Comparison of ENCODE assay signal across 8 cellular contexts in genomic region chr11:93738647-93739081, GRCh38. TPM values are rescaled to one million over a fixed set of nuclear protein-coding genes. Genes with fewer than 3 reads are reported as not detected.
DNase-seq lines count a peak whose midpoint lies in the region; ATAC-seq, FAIRE-seq and TF ChIP-seq lines count a peak whose summit lies in the region.
"Had no signal": no experiment of that assay in that cellular context is flagged by ENCODE, and none has a peak within 500 bp of the region (broad histone marks: within the 10 kb centered on the region; RNA-seq: fewer than 3 reads in every experiment).

No MANE protein-coding gene starts in this region.

- 67 to 71% methylated on average over 6 of the region's 6 CpGs for WGBS in heart right ventricle, 2 donors

- DNase-seq in GM23338 (ENCODE audit: low spot score): no peak
- no peak for DNase-seq in SK-N-MC (ENCODE audit: low read depth, low spot score)
- peak; percentile 23 for DNase-seq in endothelial cell of umbilical vein (ENCODE audit: low read depth, low spot score)
- DNase-seq in retinal pigment epithelial cell (ENCODE audit: low read depth): no peak
- no peak for DNase-seq in heart right ventricle
- no peak for DNase-seq in hepatic stellate cell (ENCODE audit: low spot score)

- H2AFZ ChIP-seq in GM23338: no peak overlapping the region
- no peak overlapping the region for H2AFZ ChIP-seq in endothelial cell of umbilical vein (ENCODE audit: low read depth, low read length)

- H3K27me3 ChIP-seq in GM23338 (ENCODE audit: insufficient read depth) (no peaks in the 10 kb centered on the region), endothelial cell of umbilical vein (ENCODE audit: control insufficient read depth in 2 of 2, insufficient read depth in 2 of 2, low read length in 2 of 2) (no peaks in the 10 kb centered on the region), heart right ventricle (no peaks in the 10 kb centered on the region)

- TF ChIP-seq CTCF in GM23338 (conservative IDR thresholded peaks at IDR 0.05; ENCODE audit: low read depth in 2 of 2) (no peak), endothelial cell of umbilical vein (IDR thresholded peaks at IDR 0.05; ENCODE audit: extremely low read depth in 1 of 2, insufficient read depth in 1 of 2, low read depth in 1 of 2, low read length in 2 of 2) (no peak), retinal pigment epithelial cell (conservative IDR thresholded peaks at IDR 0.05; ENCODE audit: low read depth, low read length) (no peak), heart right ventricle (IDR thresholded peaks at IDR 0.05) (no peak)

- peak overlapping the region; percentile 100 for H3K4me3 Mint-ChIP-seq in GM23338

- POLR2A ChIA-PET in endothelial cell of umbilical vein (lab: Charles Lee): interaction anchor here (1.0 to 1.6 kb wide), 3 partner anchors 8 to 755 kb away, joined by 3 read pairs; partner anchors contain the start of genes ANKRD49, MED17 and MRE11

- ATAC-seq in GM23338: no peak
- ATAC-seq in heart right ventricle: no peak
- no peak for ATAC-seq in GM18498 (IDR thresholded peaks at IDR 0.05; ENCODE audit: unreplicated experiment)

- H3K27me3 Mint-ChIP-seq in GM23338 (ENCODE audit: insufficient read depth, low read depth, poor library complexity): peaks cover 22% of the 10 kb centered on the region

- no peak for FAIRE-seq in endothelial cell of umbilical vein (lab: Jason Lieb, UNC)
- FAIRE-seq: frontal cortex had no signal

- peaks cover 22% of the 10 kb centered on the region for H3K4me1 ChIP-seq in GM23338 (ENCODE audit: insufficient read depth)
- H3K4me1 ChIP-seq in endothelial cell of umbilical vein (ENCODE audit: control insufficient read depth, extremely low read depth, insufficient read depth, low read length): peaks cover 45% of the 10 kb centered on the region
- peaks cover 0 to 73% (median 45%) of the 10 kb centered on the region in 9 donors for H3K4me1 ChIP-seq in heart right ventricle

- TF ChIP-seq POLR2A in endothelial cell of umbilical vein (IDR thresholded peaks at IDR 0.05; ENCODE audit: low read depth, low read length): peak; percentile 23

- H3K9me3 ChIP-seq in SK-N-MC (ENCODE audit: low read depth, low read length) (no peaks in the 10 kb centered on the region), endothelial cell of umbilical vein (replicated peaks; ENCODE audit: control insufficient read depth, insufficient read depth, low read length) (no peaks in the 10 kb centered on the region), heart right ventricle (no peaks in the 10 kb centered on the region)

- no peaks in the 10 kb centered on the region for H3K9me1 ChIP-seq in endothelial cell of umbilical vein (replicated peaks; ENCODE audit: control insufficient read depth, extremely low read depth, insufficient read depth, low read length)

- H3K9ac ChIP-seq in SK-N-MC (ENCODE audit: insufficient read length) (peak overlapping the region; percentile 100), endothelial cell of umbilical vein (replicated peaks; ENCODE audit: extremely low read depth, insufficient read depth, low read length) (peak overlapping the region; percentile 92)

- H3K9me2 ChIP-seq in GM23338 (ENCODE audit: insufficient read depth): no peaks in the 10 kb centered on the region

- CTCF ChIA-PET in endothelial cell of umbilical vein (lab: Charles Lee): interaction anchor here (1.3 to 2.1 kb wide), 2 partner anchors 45 to 504 kb away, joined by 5 to 14 read pairs; partner anchors contain the start of gene MED17

- H3F3A ChIP-seq in GM23338 (replicated peaks; ENCODE audit: low read depth): peaks cover 41% of the 10 kb centered on the region

- H3K4me3 ChIP-seq in GM23338 (peak overlapping the region; percentile 63), SK-N-MC (peak overlapping the region; percentile 98), endothelial cell of umbilical vein (replicated peaks in 1 of 3; ENCODE audit: insufficient read depth in 1 of 3, low read depth in 1 of 3, low read length in 3 of 3) (peak overlapping the region; percentile 30 to 99 (median 75)), retinal pigment epithelial cell (ENCODE audit: low read length) (peak overlapping the region; percentile 97), heart right ventricle (peak overlapping the region in 4 of 10 donors; percentile 6 to 97 (median 46))

- H3K9me3 Mint-ChIP-seq in GM23338: peaks cover 7% of the 10 kb centered on the region; the same call in 2 of the 3 replicates

- dilution Hi-C loops in endothelial cell of umbilical vein (cut with MboI; ENCODE audit: extremely low pct_ligation_motif_present, low sequenced_read_pairs): no loop called here

- peaks cover 78% of the 10 kb centered on the region for H3K36me3 Mint-ChIP-seq in GM23338 (ENCODE audit: low read depth)

- H3K79me2 ChIP-seq in GM23338 (replicated peaks; ENCODE audit: insufficient read depth): peaks cover 86% of the 10 kb centered on the region
- peaks cover 87% of the 10 kb centered on the region for H3K79me2 ChIP-seq in endothelial cell of umbilical vein (ENCODE audit: control insufficient read depth, insufficient read depth, low read length)

- H3K4me2 ChIP-seq in GM23338 (peak overlapping the region; percentile 80), endothelial cell of umbilical vein (ENCODE audit: insufficient read depth, low read length) (peak overlapping the region; percentile 83)

- BruUV-seq in endothelial cell of umbilical vein (replicated peaks; lab: Mats Ljungman, UMichigan): no TSS peak

- intact Hi-C loops in endothelial cell of umbilical vein (cut with micrococcal nuclease) (loop anchor here (2.0 kb wide), 1 partner anchor 392 kb away; no protein-coding TSS in a partner anchor), heart right ventricle (cut with DNase I) (loop anchor here in 1 of 10 donors (10.0 kb wide), 1 partner anchor 64 kb away; no protein-coding TSS in a partner anchor)

- peaks cover 51% of the 10 kb centered on the region for H4K20me1 ChIP-seq in GM23338 (replicated peaks; ENCODE audit: insufficient read depth)
- H4K20me1 ChIP-seq in endothelial cell of umbilical vein (replicated peaks; ENCODE audit: control insufficient read depth, extremely low read depth, insufficient read depth, low read length): peaks cover 13% of the 10 kb centered on the region

- peak overlapping the region; percentile 96 for H3K27ac Mint-ChIP-seq in GM23338

- peaks cover 63% of the 10 kb centered on the region for H3K36me3 ChIP-seq in GM23338 (ENCODE audit: insufficient read depth)
- peaks cover 69% of the 10 kb centered on the region for H3K36me3 ChIP-seq in SK-N-MC (ENCODE audit: insufficient read depth, low read length)
- peaks cover 12 to 44% of the 10 kb centered on the region in 2 experiments for H3K36me3 ChIP-seq in endothelial cell of umbilical vein (ENCODE audit: control insufficient read depth in 2 of 2, extremely low read depth in 1 of 2, insufficient read depth in 2 of 2, low read length in 2 of 2)
- H3K36me3 ChIP-seq in heart right ventricle: peaks cover 0 to 72% (median 46%) of the 10 kb centered on the region in 9 donors

- peak overlapping the region; percentile 90 for H3K27ac ChIP-seq in GM23338 (ENCODE audit: low read depth)
- H3K27ac ChIP-seq in SK-N-MC: peak overlapping the region; percentile 93
- H3K27ac ChIP-seq in endothelial cell of umbilical vein (ENCODE audit: insufficient read depth, low read depth, low read length): peak overlapping the region; percentile 54
- H3K27ac ChIP-seq in heart right ventricle: no peak overlapping the region

- H3K4me1 Mint-ChIP-seq in GM23338: peaks cover 36% of the 10 kb centered on the region; the same call in 2 of the 3 replicates

RNA-seq across cellular contexts. Expression of gene TAF1D, which starts 2.6 kb away (rescaled TPM):
- total RNA-seq in GM23338 (2014; rRNA removed; shearing (Covaris generic)): 240 and 256 TPM in 2 replicates
- polyA plus RNA-seq in GM23338 (2016; fragmentation: Nextera tagmentation; extraction: Ambion mirVana) (199 and 246 TPM in 2 replicates), endothelial cell of umbilical vein (39.7 and 60.7 TPM in 2 replicates), heart right ventricle (100 to 1,000 TPM in 1 of 2 donors, 10 to 100 TPM in 1; 56.6 to 114 TPM)
- total RNA-seq in endothelial cell of umbilical vein (172 and 181 TPM in 2 replicates), heart right ventricle (10 to 100 TPM; 24.0 to 46.1 (median 31.6) TPM)
- polyA plus RNA-seq in endothelial cell of umbilical vein (2011; cell fraction: cytosol; rRNA removed): 74.3 and 83.3 TPM in 2 replicates
- polyA plus RNA-seq in endothelial cell of umbilical vein (2011; cell fraction: nucleus; rRNA removed): 322 and 436 TPM in 2 replicates
- 155 and 190 TPM in 2 replicates for polyA plus RNA-seq in endothelial cell of umbilical vein (2012)
- polyA minus RNA-seq in endothelial cell of umbilical vein: 49.6 and 68.3 TPM in 2 replicates
- 96.9 TPM for polyA minus RNA-seq in endothelial cell of umbilical vein (2011; cell fraction: cytosol; rRNA and poly(A)+ RNA removed)
- polyA minus RNA-seq in endothelial cell of umbilical vein (2011; cell fraction: nucleus; rRNA and poly(A)+ RNA removed): 205 and 310 TPM in 2 replicates

RNA-seq across cellular contexts. Expression of gene C11orf54, which starts 2.8 kb away (rescaled TPM):
- total RNA-seq in GM23338 (2014; rRNA removed; shearing (Covaris generic)): 29.0 and 35.8 TPM in 2 replicates
- polyA plus RNA-seq in GM23338 (2016; fragmentation: Nextera tagmentation; extraction: Ambion mirVana): 38.8 and 43.1 TPM in 2 replicates
- total RNA-seq in endothelial cell of umbilical vein: 17.7 and 18.7 TPM in 2 replicates
- 3.2 and 4.2 TPM in 2 replicates for polyA plus RNA-seq in endothelial cell of umbilical vein
- 6.3 and 8.2 TPM in 2 replicates for polyA plus RNA-seq in endothelial cell of umbilical vein (2011; cell fraction: cytosol; rRNA removed)
- 14.7 and 14.9 TPM in 2 replicates for polyA plus RNA-seq in endothelial cell of umbilical vein (2011; cell fraction: nucleus; rRNA removed)
- 17.4 and 20.8 TPM in 2 replicates for polyA plus RNA-seq in endothelial cell of umbilical vein (2012)
- 3.5 and 5.0 TPM in 2 replicates for polyA minus RNA-seq in endothelial cell of umbilical vein
- polyA minus RNA-seq in endothelial cell of umbilical vein (2011; cell fraction: cytosol; rRNA and poly(A)+ RNA removed): 9.7 TPM
- polyA minus RNA-seq in endothelial cell of umbilical vein (2011; cell fraction: nucleus; rRNA and poly(A)+ RNA removed): 6.6 and 10.0 TPM in 2 replicates
- total RNA-seq in heart right ventricle: 10 to 100 TPM; 24.3 to 39.5 (median 27.6) TPM
- polyA plus RNA-seq in heart right ventricle: 10 to 100 TPM; 12.2 to 29.5 TPM

RNA-seq across cellular contexts. Expression of gene MED17, which starts 45.4 kb away (rescaled TPM):
- total RNA-seq in GM23338 (2014; rRNA removed; shearing (Covaris generic)): 31.2 and 36.9 TPM in 2 replicates
- 17.4 and 19.1 TPM in 2 replicates for polyA plus RNA-seq in GM23338 (2016; fragmentation: Nextera tagmentation; extraction: Ambion mirVana)
- 33.5 and 40.6 TPM in 2 replicates for total RNA-seq in endothelial cell of umbilical vein
- 9.8 and 11.3 TPM in 2 replicates for polyA plus RNA-seq in endothelial cell of umbilical vein
- polyA plus RNA-seq in endothelial cell of umbilical vein (2011; cell fraction: cytosol; rRNA removed): 11.0 and 11.7 TPM in 2 replicates
- polyA plus RNA-seq in endothelial cell of umbilical vein (2011; cell fraction: nucleus; rRNA removed): 43.2 and 49.1 TPM in 2 replicates
- 21.4 and 27.4 TPM in 2 replicates for polyA plus RNA-seq in endothelial cell of umbilical vein (2012)
- polyA minus RNA-seq in endothelial cell of umbilical vein: 18.1 and 20.4 TPM in 2 replicates
- 24.5 TPM for polyA minus RNA-seq in endothelial cell of umbilical vein (2011; cell fraction: cytosol; rRNA and poly(A)+ RNA removed)
- polyA minus RNA-seq in endothelial cell of umbilical vein (2011; cell fraction: nucleus; rRNA and poly(A)+ RNA removed): 58.9 and 59.8 TPM in 2 replicates
- 10 to 100 TPM; 17.2 to 25.7 (median 22.1) TPM for total RNA-seq in heart right ventricle
- 10 to 100 TPM; 11.0 to 12.5 TPM for polyA plus RNA-seq in heart right ventricle

Comparison
In these comparisons a context has a peak if more than half of its experiments do, and no peak if none do; other contexts are left out.
1. H3K27ac ChIP-seq: peak in GM23338 (single experiment), SK-N-MC (single experiment) and endothelial cell of umbilical vein (single experiment); none in heart right ventricle (0 of 10).